ENCODE assay signal across 9 cellular contexts in the genomic region with DNA sequence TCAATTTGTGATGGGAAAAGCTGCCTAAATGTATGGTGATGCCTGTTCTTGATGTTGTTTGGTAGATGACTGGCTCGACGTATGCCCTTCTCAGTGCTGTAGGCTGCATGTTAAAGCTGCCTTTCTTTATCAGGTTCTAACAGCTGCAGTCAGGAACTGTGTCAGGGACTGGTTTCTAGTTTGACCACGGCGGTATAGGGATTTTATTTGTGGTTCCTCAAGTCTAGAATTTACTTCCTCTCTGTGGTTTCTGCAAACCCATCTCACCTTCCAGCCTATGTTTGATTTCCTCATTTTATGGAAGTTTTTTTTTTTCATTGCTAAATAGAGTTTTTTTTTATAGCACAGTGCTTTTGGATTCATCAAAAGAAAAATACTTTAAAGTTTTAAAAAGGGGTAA. TPM values are rescaled to one million over a fixed set of nuclear protein-coding genes. Genes with fewer than 3 reads are reported as not detected.
DNase-seq lines count a peak whose midpoint lies in the region; ATAC-seq and TF ChIP-seq lines count a peak whose summit lies in the region.
"Had no signal": no experiment of that assay in that cellular context is flagged by ENCODE, and none has a peak within 500 bp of the region (broad histone marks: within the 10 kb centered on the region; RNA-seq: fewer than 3 reads in every experiment).

No MANE protein-coding gene starts in this region.

- no peaks in the 10 kb centered on the region; the same call in 1 of the 2 replicates for H3K36me3 ChIP-seq in PC-3 (ENCODE audit: low read depth, low read length)
- H3K36me3 ChIP-seq: cardiac muscle cell had no signal

- no peaks in the 10 kb centered on the region for H3K9me3 ChIP-seq in PC-3 (ENCODE audit: low read length)

- H3K9me2 ChIP-seq in PC-3 (replicated peaks; ENCODE audit: low read length), result no peaks in the 10 kb centered on the region

- peak; percentile 12 for DNase-seq in AG10803 (ENCODE audit: low read depth)
- DNase-seq in PC-3, result peak; percentile 73
- DNase-seq in G401 (ENCODE audit: low spot score), result no peak
- no peak for DNase-seq in SW 1271 (lab: John Stamatoyannopoulos, UW)
- no peak for DNase-seq in NCI-H146 treated with DMSO at 0.1 percent for 48 hours (lab: John Stamatoyannopoulos, UW; ENCODE audit: unreplicated experiment)

- ATAC-seq in GM18867 (IDR thresholded peaks at IDR 0.05; ENCODE audit: unreplicated experiment) (peak; percentile 78), HG02970 (IDR thresholded peaks at IDR 0.05; ENCODE audit: low FRiP score, unreplicated experiment) (peak; percentile 50), PC-3 (peak; percentile 58), esophagus mucosa (peak; percentile 24)

- H3F3A ChIP-seq in PC-3 (ENCODE audit: low read length, unreplicated experiment), result no peaks in the 10 kb centered on the region

- peak overlapping the region; percentile 64 for H3K27ac ChIP-seq in PC-3 (ENCODE audit: low read length)
- H3K27ac ChIP-seq: cardiac muscle cell had no signal

- H3K4me3 ChIP-seq in AG10803 (ENCODE audit: low read length) (no peak overlapping the region), PC-3 (ENCODE audit: low read length) (peak overlapping the region; percentile 16; the same call in 1 of the 2 replicates)
- H3K4me3 ChIP-seq: cardiac muscle cell had no signal

- H4K20me1 ChIP-seq in PC-3 (ENCODE audit: low read length), result peaks cover 13% of the 10 kb centered on the region; the same call in 1 of the 2 replicates

- H3K79me2 ChIP-seq in PC-3 (ENCODE audit: low read length), result peaks cover 43% of the 10 kb centered on the region

- peak overlapping the region; percentile 58 for H3K4me2 ChIP-seq in PC-3 (ENCODE audit: low read length)

- intact Hi-C loops in PC-3 (cut with micrococcal nuclease), result loop anchor here (1.0 to 2.0 kb wide), 4 partner anchors 14 to 31 kb away; a partner anchor contains a TSS

- POLR2A ChIA-PET in PC-3 (lab: Charles Lee; ENCODE audit: unreplicated experiment), result interaction anchor here (0.5 to 0.6 kb wide), 2 partner anchors 15 to 27 kb away, joined by 3 to 5 read pairs; no protein-coding TSS in a partner anchor

- CTCF ChIA-PET in PC-3 (lab: Charles Lee), result interaction anchor here (0.6 to 0.7 kb wide), 3 partner anchors 14 to 35 kb away, joined by 3 to 7 read pairs (median 4); no protein-coding TSS in a partner anchor

- no TSS peak for BruUV-seq in PC-3 (replicated peaks; lab: Mats Ljungman, UMichigan)

- no peak for TF ChIP-seq CTCF in AG10803 (conservative IDR thresholded peaks at IDR 0.05; ENCODE audit: low read length)
- no peak for TF ChIP-seq CTCF in PC-3 (conservative IDR thresholded peaks at IDR 0.05; ENCODE audit: low read depth, low read length)

- in situ Hi-C loops in G401 (cut with HindIII; ENCODE audit: low sequenced_read_pairs), result no loop called here

- peaks cover 57% of the 10 kb centered on the region for H3K4me1 ChIP-seq in PC-3 (ENCODE audit: insufficient read depth, low read length)

- no peak overlapping the region for H2AFZ ChIP-seq in PC-3 (ENCODE audit: low read length)

- no peak overlapping the region for H3K9ac ChIP-seq in PC-3 (ENCODE audit: low read length)

- H3K27me3 ChIP-seq in PC-3 (ENCODE audit: low read length), result no peaks in the 10 kb centered on the region
- H3K27me3 ChIP-seq: cardiac muscle cell had no signal

RNA-seq across cellular contexts. Expression of a gene that starts 26.5 kb away (rescaled TPM):
- total RNA-seq in PC-3 (2014; rRNA removed) (9.0 and 16.0 TPM in 2 replicates), esophagus mucosa (17.5 TPM)
- 5.8 and 9.4 TPM in 2 replicates for total RNA-seq in G401 (2014; rRNA removed; shearing (Covaris generic))

Comparison
In these comparisons a context has a peak if more than half of its experiments do, and no peak if none do; other contexts are left out.
1. DNase-seq: peak in AG10803 (single experiment) and PC-3 (single experiment); none in G401 (single experiment), SW 1271 (0 of 2) and NCI-H146 treated with DMSO at 0.1 percent for 48 hours (single experiment).
2. ATAC-seq: peak in every context shown above with its lines; median percentile 78 in GM18867; 58 in PC-3; 50 in HG02970; 24 in esophagus mucosa.